Comparison of ENCODE assay signal across 22 cellular contexts in the genomic region with DNA sequence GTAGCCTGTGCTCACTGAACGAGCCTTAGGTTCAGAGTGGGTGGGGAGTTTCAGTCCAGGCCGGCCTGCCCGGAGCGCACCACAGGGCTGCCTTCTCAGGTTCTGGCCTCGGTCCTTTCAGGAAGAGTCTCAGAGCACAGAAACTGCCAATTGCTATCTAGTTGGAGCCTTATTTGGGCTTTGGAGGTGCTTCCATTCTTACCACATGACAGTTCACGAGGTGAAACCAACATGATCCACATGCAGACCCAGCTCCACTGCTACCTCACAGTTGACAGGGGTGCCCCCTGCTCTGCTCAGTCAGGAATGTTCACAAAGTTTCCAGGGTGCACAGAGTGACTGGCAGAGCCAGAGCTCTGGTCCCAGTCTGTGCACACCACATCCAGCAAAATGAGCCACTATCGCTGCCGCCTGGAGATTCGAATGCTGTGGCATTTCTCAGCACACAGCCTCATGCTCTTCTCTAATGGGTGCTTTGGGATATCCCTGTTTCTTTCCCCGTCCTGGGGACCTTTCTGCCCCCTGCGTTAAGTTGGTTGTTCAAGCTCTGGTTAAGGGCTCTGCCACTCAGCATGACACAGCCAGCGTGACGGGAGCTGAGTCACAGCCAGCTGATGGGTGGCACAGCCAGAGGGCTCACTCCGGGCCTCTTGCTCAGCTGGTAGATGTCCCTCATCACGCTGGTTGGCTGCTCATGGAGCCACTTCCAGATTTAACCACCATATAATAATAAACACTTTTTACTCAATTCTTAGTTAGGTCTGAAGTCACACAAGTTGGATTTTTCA. TPM values are rescaled to one million over a fixed set of nuclear protein-coding genes. Genes with fewer than 3 reads are reported as not detected.
DNase-seq lines count a peak whose midpoint lies in the region; ATAC-seq and TF ChIP-seq lines count a peak whose summit lies in the region.
"Had no signal": no experiment of that assay in that cellular context is flagged by ENCODE, and none has a peak within 500 bp of the region (broad histone marks: within the 10 kb centered on the region; RNA-seq: fewer than 3 reads in every experiment).

No MANE protein-coding gene starts in this region.

- intact Hi-C loops in sigmoid colon (cut with DNase I) (no loop called here), uterus (cut with DNase I; ENCODE audit: low total_unique reads) (no loop called here)

- H3K27me3 ChIP-seq in sigmoid colon (no peaks in the 10 kb centered on the region), uterus (no peaks in the 10 kb centered on the region)
- H3K27me3 ChIP-seq: vagina had no signal

- TF ChIP-seq POLR2A in sigmoid colon (IDR thresholded peaks at IDR 0.05): no peak
- TF ChIP-seq POLR2A in uterus (IDR thresholded peaks at IDR 0.05): no peak

- H3K36me3 Mint-ChIP-seq in chondrocyte (ENCODE audit: low read depth): no peaks in the 10 kb centered on the region
- H3K36me3 Mint-ChIP-seq in nephron progenitor cell (ENCODE audit: low read depth): no peaks in the 10 kb centered on the region
- H3K36me3 Mint-ChIP-seq: activated naive CD8-positive, alpha-beta T cell treated with anti-CD3 and anti-CD28 coated beads, Interleukin-2, amount 10 ng/mL, durations not matched to agents 7 days and 5 days had no signal

- H3K27ac ChIP-seq in sigmoid colon (no peak overlapping the region), uterus (no peak overlapping the region)
- H3K27ac ChIP-seq: vagina had no signal

- H3K27ac Mint-ChIP-seq in chondrocyte (ENCODE audit: unreplicated experiment) (peak overlapping the region; percentile 84), nephron progenitor cell (peak overlapping the region; percentile 60)
- H3K27ac Mint-ChIP-seq: activated naive CD8-positive, alpha-beta T cell treated with anti-CD3 and anti-CD28 coated beads, Interleukin-2, amount 10 ng/mL, durations not matched to agents 7 days and 5 days; stimulated activated naive CD8-positive, alpha-beta T cell treated with anti-CD3 and anti-CD28 coated beads, Interleukin-15, Interleukin-2, amounts not matched to agents 100 ng/mL and 50 ng/mL, for 24 hours had no signal

- H3K4me3 Mint-ChIP-seq in chondrocyte (ENCODE audit: unreplicated experiment) (no peak overlapping the region), nephron progenitor cell (no peak overlapping the region)
- H3K4me3 Mint-ChIP-seq: activated naive CD8-positive, alpha-beta T cell treated with anti-CD3 and anti-CD28 coated beads, Interleukin-2, amount 10 ng/mL, durations not matched to agents 7 days and 5 days; activated T-cell treated with anti-CD3 and anti-CD28 coated beads, Interleukin-2, amount 50 U/mL, for 4 hours; stimulated activated naive CD8-positive, alpha-beta T cell treated with anti-CD3 and anti-CD28 coated beads, Interleukin-15, Interleukin-2, amounts not matched to agents 100 ng/mL and 50 ng/mL, for 24 hours had no signal

- H3K4me1 ChIP-seq in sigmoid colon (no peaks in the 10 kb centered on the region), uterus (no peaks in the 10 kb centered on the region)
- H3K4me1 ChIP-seq: vagina had no signal

- H3K9me3 Mint-ChIP-seq in chondrocyte (ENCODE audit: low read depth): no peaks in the 10 kb centered on the region
- H3K9me3 Mint-ChIP-seq in nephron progenitor cell: peaks cover 4% of the 10 kb centered on the region
- H3K9me3 Mint-ChIP-seq: activated naive CD8-positive, alpha-beta T cell treated with anti-CD3 and anti-CD28 coated beads, Interleukin-2, amount 10 ng/mL, durations not matched to agents 7 days and 5 days; activated T-cell treated with anti-CD3 and anti-CD28 coated beads, Interleukin-2, amount 50 U/mL, for 4 hours; stimulated activated naive CD8-positive, alpha-beta T cell treated with anti-CD3 and anti-CD28 coated beads, Interleukin-15, Interleukin-2, amounts not matched to agents 100 ng/mL and 50 ng/mL, for 24 hours had no signal

- no peak for ATAC-seq in GM21723 (IDR thresholded peaks at IDR 0.05; ENCODE audit: unreplicated experiment)

- no peak overlapping the region for H3K4me3 ChIP-seq in sigmoid colon
- H3K4me3 ChIP-seq in uterus: no peak overlapping the region
- H3K4me3 ChIP-seq: vagina had no signal

- TF ChIP-seq CTCF in chondrocyte (IDR thresholded peaks at IDR 0.05) (no peak), nephron progenitor cell (IDR thresholded peaks at IDR 0.05) (no peak), sigmoid colon (IDR thresholded peaks at IDR 0.05) (no peak), uterus (IDR thresholded peaks at IDR 0.05) (no peak)

- peaks cover 6% of the 10 kb centered on the region for H3K4me1 Mint-ChIP-seq in chondrocyte (ENCODE audit: low read depth)
- peaks cover 36% of the 10 kb centered on the region for H3K4me1 Mint-ChIP-seq in nephron progenitor cell
- H3K4me1 Mint-ChIP-seq: activated naive CD8-positive, alpha-beta T cell treated with anti-CD3 and anti-CD28 coated beads, Interleukin-2, amount 10 ng/mL, durations not matched to agents 7 days and 5 days had no signal

- WGBS in sigmoid colon, 2 donors: 90 to 95% methylated on average over 15 of the region's 15 CpGs

- TF ChIP-seq EP300 in sigmoid colon (IDR thresholded peaks at IDR 0.05): no peak

- H3K27me3 Mint-ChIP-seq in chondrocyte (ENCODE audit: low read depth): no peaks in the 10 kb centered on the region
- peaks cover 8% of the 10 kb centered on the region for H3K27me3 Mint-ChIP-seq in nephron progenitor cell (ENCODE audit: low read depth, poor library complexity)
- H3K27me3 Mint-ChIP-seq: stimulated activated naive CD8-positive, alpha-beta T cell treated with anti-CD3 and anti-CD28 coated beads, Interleukin-15, Interleukin-2, amounts not matched to agents 100 ng/mL and 50 ng/mL, for 24 hours had no signal

- peak; percentile 73 for DNase-seq in A172 (ENCODE audit: low spot score)
- peak; percentile 67 for DNase-seq in HT1080 (ENCODE audit: low read depth)
- DNase-seq in chondrocyte (ENCODE audit: low spot score): no peak
- DNase-seq in nephron progenitor cell: no peak
- DNase-seq in activated CD4-positive, CD25-positive, alpha-beta regulatory T cell (lab: John Stamatoyannopoulos, UW): no peak
- DNase-seq in sigmoid colon: no peak
- DNase-seq in uterus: no peak
- DNase-seq: activated naive CD8-positive, alpha-beta T cell treated with anti-CD3 and anti-CD28 coated beads, Interleukin-2, amount 10 ng/mL, durations not matched to agents 7 days and 5 days; activated T-cell treated with anti-CD3 and anti-CD28 coated beads, Interleukin-2, amount 50 U/mL, for 4 hours; central memory CD4-positive, alpha-beta T cell; COR-L47; effector memory CD4-positive, alpha-beta T cell; foreskin melanocyte; HCEC 1CT; KBM-7; mammary epithelial cell; NCI-H1417; NK-92 treated with Interleukin-12 subunit alpha and Interleukin-12 subunit beta, amount 100 ng/mL, for 24 hours; SK-N-SH had no signal

- H3K36me3 ChIP-seq in sigmoid colon: no peaks in the 10 kb centered on the region
- no peaks in the 10 kb centered on the region for H3K36me3 ChIP-seq in uterus
- H3K36me3 ChIP-seq: vagina had no signal

- no peaks in the 10 kb centered on the region for H3K9me3 ChIP-seq in sigmoid colon
- no peaks in the 10 kb centered on the region for H3K9me3 ChIP-seq in uterus
- H3K9me3 ChIP-seq: SK-N-SH, vagina had no signal

RNA-seq across cellular contexts. Expression of gene SACS, which starts 7.5 kb away (rescaled TPM):
- total RNA-seq in A172 (2014; rRNA removed; shearing (Covaris generic)): 36.2 and 49.7 TPM in 2 replicates
- total RNA-seq in HT1080 (2014; rRNA removed; shearing (Covaris generic)): 56.0 and 73.0 TPM in 2 replicates
- polyA plus RNA-seq in HT1080 (2015; cell fraction: cytosol; rRNA removed): 17.8 and 27.7 TPM in 2 replicates
- 74.5 and 83.0 TPM in 2 replicates for polyA plus RNA-seq in HT1080 (2015; cell fraction: nucleus; rRNA removed)
- 67.7 to 87.9 TPM (median 85.8 TPM) in 3 replicates for total RNA-seq in chondrocyte
- total RNA-seq in sigmoid colon: 10 to 100 TPM; 20.9 to 32.5 (median 26.6) TPM
- 1 to 10 TPM in 1 of 3 donors, under 1 TPM in 2; 0.60 to 3.9 (median 0.69) TPM for polyA plus RNA-seq in sigmoid colon
- total RNA-seq in uterus: 10 to 100 TPM in 3 of 4 donors, 1 to 10 TPM in 1; 9.0 to 70.5 (median 20.5) TPM

Comparison
In these comparisons a context has a peak if more than half of its experiments do, and no peak if none do; other contexts are left out.
1. DNase-seq: peak in A172 (single experiment) and HT1080 (single experiment); none in chondrocyte (single experiment), nephron progenitor cell (single experiment), activated CD4-positive, CD25-positive, alpha-beta regulatory T cell (0 of 4), sigmoid colon (single experiment) and uterus (0 of 2).